ENCODE assay signal across 24 cellular contexts in the genomic region with DNA sequence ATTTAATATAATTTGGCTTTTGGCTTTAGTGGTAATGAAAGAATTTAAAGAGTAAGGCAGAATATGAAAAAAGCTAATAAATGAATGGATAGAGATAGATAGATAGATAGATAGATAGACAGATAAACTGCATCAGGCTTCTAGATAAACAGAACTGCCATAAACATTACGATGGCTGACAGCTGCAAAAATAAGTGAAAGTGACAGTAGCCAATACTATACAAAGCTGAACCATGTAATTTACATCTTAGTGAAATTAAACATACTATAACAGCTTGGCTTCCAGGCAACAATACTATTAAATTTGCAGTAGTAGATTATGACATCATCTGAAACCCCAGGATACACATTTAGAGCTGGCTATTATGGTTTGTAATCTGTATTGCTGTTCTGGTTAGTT.
"Had no signal": no experiment of that assay in that cellular context is flagged by ENCODE, and none has a peak within 500 bp of the region (broad histone marks: within the 10 kb centered on the region; RNA-seq: fewer than 3 reads in every experiment).

No MANE protein-coding gene starts in this region.

- DNase-seq: activated CD4-positive, alpha-beta T cell treated with anti-CD3 and anti-CD28 coated beads for 1 hour; activated gamma-delta T cell treated with Interleukin-2 at 50 U/mL for 16 hours; activated T-cell treated with anti-CD3 and anti-CD28 coated beads, Interleukin-2, amount 50 U/mL, for 1 hour; brain microvascular endothelial cell; caudate nucleus; dermis blood vessel endothelial cell; effector CD8-positive, alpha-beta T cell; erythroblast; foreskin fibroblast; heart right ventricle; islet precursor cell; left colon; lower lobe of right lung; mesendoderm; mucosa of descending colon; sigmoid colon; stimulated activated CD4-positive, alpha-beta T cell treated with anti-CD3 and anti-CD28 coated beads, Interleukin-15, amount 100 ng/mL, for 24 hours; stomach had no signal

- H3K27ac ChIP-seq: ascending aorta, brain microvascular endothelial cell, heart right ventricle, lower lobe of right lung, sigmoid colon, stomach, suprapubic skin, tibial nerve had no signal

- ATAC-seq: activated naive CD4-positive, alpha-beta T cell treated with anti-CD3 and anti-CD28 coated beads, Interleukin-2, amount 50 U/mL, for 72 hours; heart right ventricle; left colon; lower lobe of right lung; mucosa of descending colon; stimulated activated memory B cell treated with anti-CD40 and anti-IgM and Interleukin-4, amounts not matched to agents 10 μg/mL and 1 μg/mL and 100 μg/mL, for 72 hours had no signal

- H3K9me3 ChIP-seq: ascending aorta, lower lobe of right lung, mucosa of descending colon, sigmoid colon, suprapubic skin, tibial nerve had no signal

- H3K36me3 ChIP-seq: ascending aorta, brain microvascular endothelial cell, heart right ventricle, lower lobe of right lung, sigmoid colon, stomach, suprapubic skin, tibial nerve had no signal

- H3K4me3 ChIP-seq: ascending aorta, heart right ventricle, lower lobe of right lung, mucosa of descending colon, sigmoid colon, smooth muscle cell, stomach, suprapubic skin, tibial nerve had no signal

- H3K4me1 ChIP-seq: ascending aorta, heart right ventricle, lower lobe of right lung, sigmoid colon, stomach, suprapubic skin, tibial nerve had no signal
